9 cellular contexts compared by ENCODE assay signal in the genomic region with DNA sequence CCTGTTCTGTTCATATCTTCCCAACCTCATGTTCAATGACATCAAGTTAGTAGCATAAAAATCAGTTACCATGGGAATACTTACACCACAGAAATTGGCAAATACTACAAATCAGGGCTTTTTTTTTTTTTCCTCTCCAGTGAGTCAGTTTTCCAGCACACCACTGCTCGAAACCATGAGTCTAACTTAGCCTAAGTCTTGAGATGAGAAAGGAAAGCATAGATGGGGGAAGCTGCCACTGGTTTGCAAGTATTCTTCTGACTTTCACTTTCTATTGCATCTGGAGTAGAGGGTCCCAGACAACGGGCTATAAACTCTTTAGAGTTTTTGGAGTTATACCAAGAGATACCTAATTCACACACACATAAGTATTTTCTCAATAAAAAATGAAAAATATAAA.
"Had no signal": no experiment of that assay in that cellular context is flagged by ENCODE, and none has a peak within 500 bp of the region (broad histone marks: within the 10 kb centered on the region; RNA-seq: fewer than 3 reads in every experiment).

No MANE protein-coding gene starts in this region.

- ATAC-seq: HCT116, HepG2 had no signal

- H3K27ac ChIP-seq: GM23248 had no signal

- H3K4me1 ChIP-seq: HAP-1 had no signal

- H3K9ac ChIP-seq: GM23248 had no signal

- H3K4me3 Mint-ChIP-seq: HFFc6, IgD-negative memory B cell had no signal

- H3K4me1 Mint-ChIP-seq: IgD-negative memory B cell had no signal

- DNase-seq: GM23248, GOT3, H7, HFFc6, KBM-7 had no signal

- H3K9me3 ChIP-seq: HAP-1 had no signal

- H3K36me3 ChIP-seq: HAP-1 had no signal

- H2AFZ ChIP-seq: GM23248 had no signal

- H3K36me3 Mint-ChIP-seq: IgD-negative memory B cell had no signal

- H3K4me3 ChIP-seq: GM23248, HAP-1 had no signal

- H3K27ac Mint-ChIP-seq: HFFc6, IgD-negative memory B cell had no signal
